Comparison of ENCODE assay signal across 13 cellular contexts in the genomic region with DNA sequence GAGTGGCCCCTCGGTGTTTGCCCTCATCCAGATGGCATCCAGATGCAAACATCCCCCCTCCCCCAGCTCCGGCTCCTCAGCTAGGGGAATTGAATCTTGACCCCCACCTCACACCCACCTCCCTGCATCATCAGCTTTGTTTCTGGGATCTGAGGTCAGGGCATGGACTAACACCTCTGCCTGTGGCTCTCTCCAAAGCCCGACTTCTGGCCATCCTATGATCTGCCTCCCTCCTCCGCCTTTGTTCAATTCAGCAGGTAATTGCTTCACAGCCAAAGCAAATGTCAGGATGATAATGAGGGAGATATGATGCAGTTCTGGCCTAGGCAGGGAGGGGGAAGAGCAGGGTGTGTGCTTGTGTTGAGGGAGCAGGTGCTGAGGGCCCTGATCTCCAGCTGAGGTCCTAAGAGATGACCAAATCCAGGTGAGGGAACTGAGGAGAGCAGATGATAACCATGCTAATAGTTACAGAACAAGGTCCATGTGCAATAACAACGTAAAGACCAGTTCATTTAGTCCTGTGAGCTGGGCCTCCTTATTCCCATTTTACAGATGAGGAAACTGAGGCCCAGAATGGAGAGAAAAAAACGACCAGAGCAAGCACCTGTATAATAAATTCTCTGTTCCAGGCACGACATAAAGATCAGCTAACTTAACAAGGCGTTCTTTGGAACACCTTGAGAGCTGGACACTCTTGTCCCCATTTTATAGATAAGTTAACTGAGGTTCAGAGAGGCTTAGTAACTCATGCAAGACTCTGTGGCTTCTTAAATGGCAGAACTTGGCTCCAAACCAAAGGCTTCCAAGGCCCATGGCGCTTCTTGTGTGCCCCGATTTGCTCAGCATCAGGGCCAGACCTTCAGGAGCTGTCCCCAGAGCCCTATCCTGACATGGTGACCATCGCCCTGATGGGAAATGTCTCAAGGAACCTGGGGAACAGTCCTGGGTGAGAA.
DNase-seq lines count a peak whose midpoint lies in the region; ATAC-seq and TF ChIP-seq lines count a peak whose summit lies in the region.
"Had no signal": no experiment of that assay in that cellular context is flagged by ENCODE, and none has a peak within 500 bp of the region (broad histone marks: within the 10 kb centered on the region; RNA-seq: fewer than 3 reads in every experiment).

No MANE protein-coding gene starts in this region.

- no peaks in the 10 kb centered on the region for H3K79me2 ChIP-seq in smooth muscle cell (ENCODE audit: low read depth)

- H3K9me3 ChIP-seq in smooth muscle cell (replicated peaks; ENCODE audit: low read depth), result no peaks in the 10 kb centered on the region
- H3K9me3 ChIP-seq: left ventricle myocardium inferior, suprapubic skin had no signal

- H4K20me1 ChIP-seq in smooth muscle cell (ENCODE audit: low read depth), result no peaks in the 10 kb centered on the region

- WGBS in smooth muscle cell (ENCODE audit: low lambda C conversion rate), result 81% methylated on average over 10 of the region's 11 CpGs

- DNase-seq in NCI-H2081 (lab: John Stamatoyannopoulos, UW), result peak; percentile 20 to 69
- no peak for DNase-seq in NCI-H2081 treated with DMSO at 0.1 percent for 48 hours (lab: John Stamatoyannopoulos, UW)
- DNase-seq in NCI-H526 treated with DMSO at 0.1 percent for 48 hours (lab: John Stamatoyannopoulos, UW), result peak; percentile 41
- DNase-seq in fibroblast of villous mesenchyme (ENCODE audit: low read depth), result peak; percentile 26
- no peak for DNase-seq in smooth muscle cell (lab: John Stamatoyannopoulos, UW; ENCODE audit: unreplicated experiment)
- no peak for DNase-seq in AG08395 (ENCODE audit: low spot score)
- DNase-seq: activated naive CD4-positive, alpha-beta T cell; left ventricle myocardium inferior; NCI-H226 had no signal

- H3K27me3 ChIP-seq in smooth muscle cell (ENCODE audit: low read depth), result no peaks in the 10 kb centered on the region

- no peaks in the 10 kb centered on the region for H3K36me3 ChIP-seq in smooth muscle cell (ENCODE audit: low read depth)
- H3K36me3 ChIP-seq: left ventricle myocardium inferior, suprapubic skin had no signal

- H3K4me3 ChIP-seq in fibroblast of villous mesenchyme (ENCODE audit: low read depth, low read length) (no peak overlapping the region), smooth muscle cell (no peak overlapping the region)
- H3K4me3 ChIP-seq: left ventricle myocardium inferior, suprapubic skin had no signal

- peaks cover 26% of the 10 kb centered on the region for H3K4me1 ChIP-seq in smooth muscle cell (ENCODE audit: low read depth)

- TF ChIP-seq CTCF in fibroblast of villous mesenchyme (IDR thresholded peaks at IDR 0.05; ENCODE audit: insufficient read depth, low read depth, low read length) (no peak), smooth muscle cell (IDR thresholded peaks at IDR 0.05; ENCODE audit: borderline replicate concordance, insufficient read depth, poor library complexity, severe bottlenecking) (no peak)

- H3K4me2 ChIP-seq in smooth muscle cell, result peak overlapping the region; percentile 53

- H3K9ac ChIP-seq in smooth muscle cell (ENCODE audit: low read depth), result peak overlapping the region; percentile 35
- H3K9ac ChIP-seq: KMS-11 had no signal

- H3F3A ChIP-seq in smooth muscle cell (ENCODE audit: low read depth), result no peaks in the 10 kb centered on the region

- H3K27ac ChIP-seq in smooth muscle cell (ENCODE audit: low read depth), result peak overlapping the region; percentile 57
- H3K27ac ChIP-seq: KMS-11, left ventricle myocardium inferior, suprapubic skin had no signal

- no peak for ATAC-seq in GM18511 (IDR thresholded peaks at IDR 0.05; ENCODE audit: unreplicated experiment)
- no peak for ATAC-seq in HG02981 (IDR thresholded peaks at IDR 0.05; ENCODE audit: unreplicated experiment)

- H2AFZ ChIP-seq in smooth muscle cell (ENCODE audit: low read depth), result no peak overlapping the region

Comparison
In these comparisons a context has a peak if more than half of its experiments do, and no peak if none do; other contexts are left out.
1. DNase-seq: peak in NCI-H2081 (2 of 2), NCI-H526 treated with DMSO at 0.1 percent for 48 hours (single experiment) and fibroblast of villous mesenchyme (single experiment); none in NCI-H2081 treated with DMSO at 0.1 percent for 48 hours (single experiment), smooth muscle cell (single experiment) and AG08395 (single experiment).